Comparison of ENCODE assay signal across 2 cellular contexts in genomic region chr10:79424221-79425073, GRCh38.
TF ChIP-seq lines count a peak whose summit lies in the region.

No MANE protein-coding gene starts in this region.

TF ChIP-seq in SK-N-SH, 30 proteins besides CTCF, POLR2A, EP300 and RAD21 (continued from another document):
- no peak for TF ChIP-seq SMC3 (IDR thresholded peaks at IDR 0.05; ENCODE audit: low read depth, low read length)
- TF ChIP-seq PBX3 (IDR thresholded peaks at IDR 0.05): no peak
- no peak; the same call in 1 of the 2 replicates for TF ChIP-seq GATA2 (CRISPR knock-in tag; IDR thresholded peaks at IDR 0.05)
- TF ChIP-seq REST (IDR thresholded peaks at IDR 0.05; ENCODE audit: low read depth, low read length): no peak
- no peak for TF ChIP-seq ELF1 (IDR thresholded peaks at IDR 0.05)
- TF ChIP-seq MAX (IDR thresholded peaks at IDR 0.05; ENCODE audit: low read depth): no peak
- no peak for TF ChIP-seq YY1 (IDR thresholded peaks at IDR 0.05; ENCODE audit: low read depth)
- TF ChIP-seq MXI1 (IDR thresholded peaks at IDR 0.05; ENCODE audit: low read depth, low read length): no peak
- no peak for TF ChIP-seq FOXM1 (IDR thresholded peaks at IDR 0.05; ENCODE audit: low read depth)
- TF ChIP-seq RFX5 (IDR thresholded peaks at IDR 0.05; ENCODE audit: low read length): no peak

TF ChIP-seq in SK-N-SH treated with all-trans-retinoic acid at 6 μM for 48 hours, 23 proteins besides CTCF, POLR2A, EP300 and RAD21 (continued from another document):
- no peak for TF ChIP-seq ZC3H10 (CRISPR knock-in tag; IDR thresholded peaks at IDR 0.05)
- TF ChIP-seq GLIS3 (CRISPR knock-in tag; IDR thresholded peaks at IDR 0.05): no peak
- TF ChIP-seq ZNF8 (CRISPR knock-in tag; IDR thresholded peaks at IDR 0.05): no peak
- no peak for TF ChIP-seq ARNTL (CRISPR knock-in tag; IDR thresholded peaks at IDR 0.05; ENCODE audit: borderline replicate concordance, low read depth)
- no peak for TF ChIP-seq ESRRG (CRISPR knock-in tag; IDR thresholded peaks at IDR 0.05)
